8 cellular contexts compared by ENCODE assay signal in genomic region chr3:141877911-141878310, GRCh38. TPM values are rescaled to one million over a fixed set of nuclear protein-coding genes. Genes with fewer than 3 reads are reported as not detected.
DNase-seq lines count a peak whose midpoint lies in the region; ATAC-seq and TF ChIP-seq lines count a peak whose summit lies in the region.

No MANE protein-coding gene starts in this region.

- H2AFZ ChIP-seq in MM.1S (ENCODE audit: low read length) = 0 out of 2 replicates have a peak overlapping the region, but pooled peaks have one; percentile 83

- peak overlapping the region; percentile 94 for H3K4me3 ChIP-seq in MM.1S (ENCODE audit: low read length)
- peak overlapping the region; percentile 70 to 82 for H3K4me3 ChIP-seq in cardiac fibroblast (replicated peaks in 1 of 2; ENCODE audit: low read depth in 2 of 2, low read length in 2 of 2)

- H3K27me3 ChIP-seq in MM.1S (replicated peaks; ENCODE audit: insufficient read depth, low read length) = no peaks in the 10 kb centered on the region

- H3K4me2 ChIP-seq in MM.1S (ENCODE audit: low read depth, low read length) = peak overlapping the region; percentile 86

- H4K20me1 ChIP-seq in MM.1S (ENCODE audit: insufficient read depth, low read length) = no peaks in the 10 kb centered on the region; the same call in 1 of the 2 replicates

- no peak for ATAC-seq in GM21526 (IDR thresholded peaks at IDR 0.05; ENCODE audit: low FRiP score, unreplicated experiment)

- no peaks in the 10 kb centered on the region for H3K9me2 ChIP-seq in MM.1S (replicated peaks; ENCODE audit: insufficient read depth, low read length)

- DNase-seq in EL (peak; percentile 49), MM.1S (no peak), cardiac fibroblast (ENCODE audit: low read depth in 2 of 2) (peak; percentile 52 to 54), myocyte (ENCODE audit: low read depth) (peak; percentile 41), NCI-H2029 (lab: John Stamatoyannopoulos, UW) (no peak), midbrain (lab: John Stamatoyannopoulos, UW) (no peak), NCI-H2227 treated with DMSO at 0.1 percent for 48 hours (lab: John Stamatoyannopoulos, UW) (no peak)

- H3K36me3 ChIP-seq in MM.1S (replicated peaks; ENCODE audit: insufficient read depth, low read length) = 0 out of 2 replicates have a peak, but pooled peaks cover 4% of the 10 kb centered on the region

- peaks cover 16% of the 10 kb centered on the region for H3F3A ChIP-seq in MM.1S (ENCODE audit: insufficient read depth, low read length)

- H3K9ac ChIP-seq in MM.1S (ENCODE audit: low read length) = peak overlapping the region; percentile 78; the same call in 1 of the 2 replicates

- no peaks in the 10 kb centered on the region for H3K9me3 ChIP-seq in MM.1S (replicated peaks; ENCODE audit: insufficient read depth, low read length)

- H3K4me1 ChIP-seq in MM.1S (ENCODE audit: low read length) = peaks cover 12% of the 10 kb centered on the region; the same call in 1 of the 2 replicates

- no peak overlapping the region for H3K27ac ChIP-seq in MM.1S (ENCODE audit: low read length)

- peaks cover 59% of the 10 kb centered on the region for H3K79me2 ChIP-seq in MM.1S (ENCODE audit: low read length)

- TF ChIP-seq CTCF in MM.1S (IDR thresholded peaks at IDR 0.05; ENCODE audit: low read length) = no peak
- no peak for TF ChIP-seq CTCF in cardiac fibroblast (IDR thresholded peaks at IDR 0.05; ENCODE audit: low read depth, low read length)

RNA-seq across cellular contexts. Expression of gene ATP1B3, which starts 1.5 kb away (rescaled TPM):
- 83.4 and 141 TPM in 2 replicates for total RNA-seq in myocyte
- polyA plus RNA-seq in myocyte (2012) = 181 TPM

Comparison
In these comparisons a context has a peak if more than half of its experiments do, and no peak if none do; other contexts are left out.
1. DNase-seq: peak in EL (single experiment), cardiac fibroblast (2 of 2) and myocyte (single experiment); none in MM.1S (single experiment), NCI-H2029 (single experiment), midbrain (single experiment) and NCI-H2227 treated with DMSO at 0.1 percent for 48 hours (single experiment).